In the genomic region with DNA sequence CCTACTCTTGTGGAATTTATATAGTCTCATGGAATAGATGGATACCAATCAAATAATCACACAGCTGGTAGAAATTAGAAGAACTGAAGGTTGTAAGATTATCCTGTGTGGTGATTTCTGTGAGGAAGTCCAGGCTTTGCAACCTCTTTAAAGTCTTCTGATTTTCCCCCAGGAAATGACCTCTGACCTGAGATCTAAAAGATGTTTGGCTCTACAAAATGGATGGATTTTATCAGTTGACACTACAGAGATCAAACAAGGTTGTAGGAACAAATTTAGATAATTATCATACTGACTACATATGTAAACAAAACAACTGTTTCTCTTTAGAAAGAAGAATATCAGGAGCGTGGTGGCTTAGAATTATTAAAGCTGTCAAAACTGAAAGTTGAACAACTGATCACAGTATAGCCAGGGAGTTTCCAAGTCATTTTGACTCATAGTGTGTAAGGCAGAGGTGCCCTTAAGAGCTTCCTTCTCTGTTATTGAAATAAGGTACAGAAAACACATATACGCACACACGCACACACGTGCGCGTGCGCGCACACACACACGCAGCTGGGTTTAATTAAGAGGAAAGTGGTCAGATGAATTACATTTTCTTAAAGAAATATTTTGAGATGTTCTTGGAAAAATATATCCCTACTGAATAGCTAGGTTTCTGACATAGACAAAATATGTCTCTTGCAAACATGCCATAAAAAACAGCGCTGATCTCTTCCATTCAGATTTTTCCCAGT, we compare ENCODE assay signal across 11 cellular contexts. TPM values are rescaled to one million over a fixed set of nuclear protein-coding genes. Genes with fewer than 3 reads are reported as not detected.
DNase-seq lines count a peak whose midpoint lies in the region; ATAC-seq and TF ChIP-seq lines count a peak whose summit lies in the region.
"Had no signal": no experiment of that assay in that cellular context is flagged by ENCODE, and none has a peak within 500 bp of the region (broad histone marks: within the 10 kb centered on the region; RNA-seq: fewer than 3 reads in every experiment).

No MANE protein-coding gene starts in this region.

- peak; percentile 84 for ATAC-seq in GM18861 (IDR thresholded peaks at IDR 0.05; ENCODE audit: unreplicated experiment)
- peak; percentile 85 for ATAC-seq in GM21723 (IDR thresholded peaks at IDR 0.05; ENCODE audit: unreplicated experiment)
- peak; percentile 97 for ATAC-seq in HG03442 (IDR thresholded peaks at IDR 0.05; ENCODE audit: unreplicated experiment)
- ATAC-seq in memory B cell (ENCODE audit: low read depth) = peak; percentile 97
- ATAC-seq: upper lobe of right lung had no signal

- H3K27me3 ChIP-seq in endodermal cell (ENCODE audit: control insufficient read depth, insufficient read depth, low read length, poor library complexity, severe bottlenecking) (no peaks in the 10 kb centered on the region), hepatocyte (no peaks in the 10 kb centered on the region), sigmoid colon (no peaks in the 10 kb centered on the region)
- H3K27me3 ChIP-seq: upper lobe of right lung had no signal

- H3K9me3 Mint-ChIP-seq in memory B cell (no peaks in the 10 kb centered on the region), endodermal cell (no peaks in the 10 kb centered on the region)
- H3K9me3 Mint-ChIP-seq: dendritic cell treated with granulocyte-macrophage colony-stimulating factor and Interleukin-4, amounts not matched to agents 40 ng/mL and 50 ng/mL, for 4 days had no signal

- H3K4me3 ChIP-seq in endodermal cell (ENCODE audit: low read length) = no peak overlapping the region
- no peak overlapping the region for H3K4me3 ChIP-seq in hepatocyte
- H3K4me3 ChIP-seq in sigmoid colon = no peak overlapping the region
- H3K4me3 ChIP-seq: upper lobe of right lung had no signal

- H3K27ac Mint-ChIP-seq in memory B cell (peak overlapping the region; percentile 91), endodermal cell (no peak overlapping the region)
- H3K27ac Mint-ChIP-seq: dendritic cell treated with granulocyte-macrophage colony-stimulating factor and Interleukin-4, amounts not matched to agents 40 ng/mL and 50 ng/mL, for 4 days had no signal

- no peak for TF ChIP-seq EP300 in sigmoid colon (IDR thresholded peaks at IDR 0.05)

- no peak overlapping the region for H2AFZ ChIP-seq in hepatocyte

- peaks cover 16% of the 10 kb centered on the region for H3K4me1 ChIP-seq in endodermal cell (ENCODE audit: control insufficient read depth, insufficient read depth, low read length)
- peaks cover 10% of the 10 kb centered on the region for H3K4me1 ChIP-seq in hepatocyte (ENCODE audit: insufficient read depth)
- no peaks in the 10 kb centered on the region for H3K4me1 ChIP-seq in sigmoid colon

- H3K36me3 Mint-ChIP-seq in memory B cell (no peaks in the 10 kb centered on the region), endodermal cell (ENCODE audit: low read depth) (no peaks in the 10 kb centered on the region)

- H3K27me3 Mint-ChIP-seq in memory B cell (no peaks in the 10 kb centered on the region), endodermal cell (ENCODE audit: insufficient read depth) (no peaks in the 10 kb centered on the region)
- H3K27me3 Mint-ChIP-seq: dendritic cell treated with granulocyte-macrophage colony-stimulating factor and Interleukin-4, amounts not matched to agents 40 ng/mL and 50 ng/mL, for 4 days had no signal

- H4K20me1 ChIP-seq in hepatocyte (ENCODE audit: insufficient read depth, poor library complexity, severe bottlenecking) = no peaks in the 10 kb centered on the region

- intact Hi-C loops in sigmoid colon (cut with DNase I) = no loop called here

- H3K9me3 ChIP-seq in endodermal cell (ENCODE audit: control insufficient read depth, low read length) (no peaks in the 10 kb centered on the region), hepatocyte (ENCODE audit: low read depth) (no peaks in the 10 kb centered on the region), sigmoid colon (no peaks in the 10 kb centered on the region)
- H3K9me3 ChIP-seq: upper lobe of right lung had no signal

- H3K4me3 Mint-ChIP-seq in memory B cell (no peak overlapping the region), endodermal cell (no peak overlapping the region)
- H3K4me3 Mint-ChIP-seq: dendritic cell treated with granulocyte-macrophage colony-stimulating factor and Interleukin-4, amounts not matched to agents 40 ng/mL and 50 ng/mL, for 4 days had no signal

- no peaks in the 10 kb centered on the region for H3K79me2 ChIP-seq in hepatocyte

- H3K9ac ChIP-seq in endodermal cell (ENCODE audit: extremely low read depth, low read length, poor library complexity, severe bottlenecking) = no peak overlapping the region

- H3K27ac ChIP-seq in endodermal cell (ENCODE audit: low read depth, low read length) (no peak overlapping the region), hepatocyte (no peak overlapping the region), sigmoid colon (no peak overlapping the region)
- H3K27ac ChIP-seq: upper lobe of right lung had no signal

- peak in 1 of 2 donors; percentile 4 for DNase-seq in memory B cell (ENCODE audit: low spot score in 2 of 2)
- no peak for DNase-seq in endodermal cell
- no peak for DNase-seq in hepatocyte (ENCODE audit: low spot score)
- no peak for DNase-seq in NCI-H82 treated with DMSO at 0.1 percent for 48 hours (lab: John Stamatoyannopoulos, UW; ENCODE audit: unreplicated experiment)
- DNase-seq in sigmoid colon = no peak
- DNase-seq: OCI-M1, upper lobe of right lung had no signal

- peaks cover 12% of the 10 kb centered on the region for H3K4me1 Mint-ChIP-seq in memory B cell
- peaks cover 31% of the 10 kb centered on the region for H3K4me1 Mint-ChIP-seq in endodermal cell

- TF ChIP-seq POLR2A in sigmoid colon (IDR thresholded peaks at IDR 0.05) = no peak

- TF ChIP-seq CTCF in endodermal cell (conservative IDR thresholded peaks at IDR 0.05) (no peak), hepatocyte (IDR thresholded peaks at IDR 0.05; ENCODE audit: poor library complexity) (no peak), sigmoid colon (IDR thresholded peaks at IDR 0.05) (no peak)

- H3K9me2 ChIP-seq in hepatocyte (replicated peaks; ENCODE audit: insufficient read depth) = no peaks in the 10 kb centered on the region

- H3K4me2 ChIP-seq in hepatocyte = no peak overlapping the region

- 93 to 95% methylated on average over 5 to 10 of the region's 10 CpGs for WGBS in endodermal cell (ENCODE audit: insufficient coverage in 1 of 2, insufficient read length in 1 of 2), 2 experiments
- WGBS in hepatocyte (ENCODE audit: low lambda C conversion rate, missing lambda C conversion rate) = 71% methylated on average over 10 of the region's 10 CpGs
- WGBS in sigmoid colon, 2 donors = 87 to 91% methylated on average over 10 of the region's 10 CpGs

- no peaks in the 10 kb centered on the region for H3K36me3 ChIP-seq in endodermal cell (ENCODE audit: control insufficient read depth, insufficient read depth, low read length)
- H3K36me3 ChIP-seq in hepatocyte (replicated peaks; ENCODE audit: insufficient read depth, low read depth) = no peaks in the 10 kb centered on the region
- no peaks in the 10 kb centered on the region for H3K36me3 ChIP-seq in sigmoid colon
- H3K36me3 ChIP-seq: upper lobe of right lung had no signal

RNA-seq across cellular contexts. Expression of a gene that starts 35.5 kb away (rescaled TPM):
- total RNA-seq in endodermal cell = 100 to 1,000 TPM; 178 to 184 TPM
- 59.1 TPM for polyA plus RNA-seq in endodermal cell (2013, experiment 1 of 2)
- polyA plus RNA-seq in endodermal cell (2013, experiment 2 of 2) = 52.6 TPM
- 60.0 and 62.9 TPM in 2 replicates for total RNA-seq in hepatocyte
- polyA plus RNA-seq in hepatocyte = 30.5 and 32.6 TPM in 2 replicates
- total RNA-seq in sigmoid colon = 10 to 100 TPM; 22.0 to 30.8 (median 24.9) TPM
- polyA plus RNA-seq in sigmoid colon = 10 to 100 TPM; 18.6 to 30.5 (median 21.5) TPM
